ENCODE assay signal across 18 cellular contexts in the genomic region with DNA sequence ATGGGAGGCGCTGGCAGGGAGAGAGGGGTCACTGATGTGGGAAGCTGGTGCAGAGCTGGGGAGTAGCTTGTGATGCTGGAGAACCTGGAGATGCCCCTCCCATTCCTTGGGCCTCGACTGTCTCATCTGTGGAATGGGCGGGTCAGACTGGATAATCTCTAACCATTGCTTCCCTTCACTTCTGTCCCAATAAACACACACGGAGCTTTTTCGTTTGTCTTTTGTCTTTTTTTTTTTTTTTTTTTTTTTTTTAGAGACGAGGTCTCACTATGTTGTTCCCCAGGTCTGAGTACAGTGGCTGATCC. TPM values are rescaled to one million over a fixed set of nuclear protein-coding genes. Genes with fewer than 3 reads are reported as not detected.
DNase-seq lines count a peak whose midpoint lies in the region; ATAC-seq, FAIRE-seq and TF ChIP-seq lines count a peak whose summit lies in the region.
"Had no signal": no experiment of that assay in that cellular context is flagged by ENCODE, and none has a peak within 500 bp of the region (broad histone marks: within the 10 kb centered on the region; RNA-seq: fewer than 3 reads in every experiment).

No MANE protein-coding gene starts in this region.

- peak overlapping the region; percentile 20 for H3K27ac Mint-ChIP-seq in central memory CD8-positive, alpha-beta T cell (ENCODE audit: low read depth)
- H3K27ac Mint-ChIP-seq in naive B cell: peak overlapping the region in 4 of 6 donors; percentile 16 to 96 (median 80)
- H3K27ac Mint-ChIP-seq: endodermal cell had no signal

- H3K4me3 ChIP-seq in HepG2 (replicated peaks in 1 of 3; ENCODE audit: insufficient read depth in 1 of 3, low read depth in 2 of 3, low read length in 3 of 3): peak overlapping the region; percentile 21 to 74 (median 46); a peak in 4 of 6 replicates
- H3K4me3 ChIP-seq in right lobe of liver: no peak overlapping the region
- no peak overlapping the region for H3K4me3 ChIP-seq in thyroid gland (replicated peaks in 1 of 3)
- no peak overlapping the region for H3K4me3 ChIP-seq in H7 (ENCODE audit: insufficient read depth, low read depth, low read length)

- H3K9me3 Mint-ChIP-seq in central memory CD8-positive, alpha-beta T cell: no peaks in the 10 kb centered on the region
- H3K9me3 Mint-ChIP-seq in naive B cell: no peaks in the 10 kb centered on the region
- H3K9me3 Mint-ChIP-seq: endodermal cell, nephron had no signal

- H3K27ac ChIP-seq in HepG2 (ENCODE audit: extremely low read length, insufficient read depth, low read length) (no peak overlapping the region), right lobe of liver (no peak overlapping the region), thyroid gland (no peak overlapping the region), RWPE1 (no peak overlapping the region)
- H3K27ac ChIP-seq: C4-2B, coronary artery, HL-60, sigmoid colon had no signal

- peaks cover 9% of the 10 kb centered on the region for H3K4me1 ChIP-seq in HepG2 (ENCODE audit: insufficient read depth, low read length)
- no peaks in the 10 kb centered on the region for H3K4me1 ChIP-seq in right lobe of liver
- peaks cover 0 to 3% of the 10 kb centered on the region in 2 donors for H3K4me1 ChIP-seq in thyroid gland

- H3K27me3 ChIP-seq in HepG2 (ENCODE audit: control insufficient read depth in 1 of 2, insufficient read depth in 2 of 2, low read length in 2 of 2): peaks cover 0 to 23% of the 10 kb centered on the region in 2 experiments; a peak in 2 of 5 replicates
- H3K27me3 ChIP-seq in right lobe of liver: no peaks in the 10 kb centered on the region
- H3K27me3 ChIP-seq in thyroid gland: no peaks in the 10 kb centered on the region
- no peaks in the 10 kb centered on the region for H3K27me3 ChIP-seq in H7 (ENCODE audit: control insufficient read depth, insufficient read depth, low read length)
- H3K27me3 ChIP-seq: breast epithelium, Peyer's patch, sigmoid colon, tibial nerve had no signal

- H3K9me3 ChIP-seq in HepG2 (ENCODE audit: low read length) (no peaks in the 10 kb centered on the region), right lobe of liver (no peaks in the 10 kb centered on the region), thyroid gland (no peaks in the 10 kb centered on the region)
- H3K9me3 ChIP-seq: breast epithelium, Peyer's patch, sigmoid colon, tibial nerve had no signal

- in situ Hi-C loops in HepG2 (cut with HindIII; ENCODE audit: extremely low pct_ligation_motif_present, low pct_unique_long_range_greater_than_20kb): loop anchor here (10.0 to 25.0 kb wide), 2 partner anchors 620 to 827 kb away; no protein-coding TSS in a partner anchor

- H3K9ac ChIP-seq in HepG2 (ENCODE audit: insufficient read depth, low read depth, low read length): peak overlapping the region; percentile 44; the same call in 1 of the 2 replicates

- no peaks in the 10 kb centered on the region for H4K20me1 ChIP-seq in HepG2 (ENCODE audit: insufficient read depth, low read length)

- TF ChIP-seq CTCF in HepG2 (CRISPR knock-in tag; IDR thresholded peaks at IDR 0.05) (no peak), right lobe of liver (IDR thresholded peaks at IDR 0.05) (no peak), thyroid gland (IDR thresholded peaks at IDR 0.05) (no peak), RWPE1 (conservative IDR thresholded peaks at IDR 0.05; ENCODE audit: low read depth) (no peak)

- no peak for TF ChIP-seq EP300 in HepG2 (IDR thresholded peaks at IDR 0.05; ENCODE audit: low read depth in 2 of 2, low read length in 2 of 2)
- no peak for TF ChIP-seq EP300 in HepG2 (CRISPR knock-in tag; IDR thresholded peaks at IDR 0.05; ENCODE audit: borderline replicate concordance)

- ATAC-seq in HepG2 (no peak), right lobe of liver (no peak), naive B cell (ENCODE audit: low read depth in 2 of 2) (no peak)
- no peak for ATAC-seq in central memory CD8-positive, alpha-beta T cell (replicated peaks; ENCODE audit: extremely low read depth, poor library complexity, severe bottlenecking)

- CTCF ChIA-PET in HepG2 (lab: Yijun Ruan, JAX; ENCODE audit: low intra/inter-chr PET ratio, low total read pairs): interaction anchor here (1.8 kb wide), 1 partner anchor 826 kb away, joined by 5 read pairs; no protein-coding TSS in a partner anchor
- CTCF ChIA-PET in RWPE1 (lab: Yijun Ruan, JAX): interaction anchor here (0.5 to 2.8 kb wide), 15 partner anchors 12 to 1138 kb away, joined by 3 to 16 read pairs (median 4); a partner anchor contains a TSS

- no peaks in the 10 kb centered on the region for H3K36me3 ChIP-seq in HepG2 (replicated peaks in 1 of 2; ENCODE audit: control insufficient read depth in 1 of 2, insufficient read depth in 2 of 2, low read length in 2 of 2)
- no peaks in the 10 kb centered on the region for H3K36me3 ChIP-seq in right lobe of liver
- H3K36me3 ChIP-seq in thyroid gland: no peaks in the 10 kb centered on the region
- H3K36me3 ChIP-seq in H7 (replicated peaks; ENCODE audit: control insufficient read depth, insufficient read depth, low read length): no peaks in the 10 kb centered on the region
- H3K36me3 ChIP-seq: breast epithelium, Peyer's patch, sigmoid colon, tibial nerve, WERI-Rb-1 had no signal

- no peak overlapping the region for H3K4me3 Mint-ChIP-seq in central memory CD8-positive, alpha-beta T cell
- H3K4me3 Mint-ChIP-seq in naive B cell: peak overlapping the region in 4 of 8 donors; percentile 46 to 81 (median 72)
- H3K4me3 Mint-ChIP-seq: endodermal cell had no signal

- no peaks in the 10 kb centered on the region for H3K79me2 ChIP-seq in HepG2 (ENCODE audit: insufficient read depth, low read length)

- H3K36me3 Mint-ChIP-seq in central memory CD8-positive, alpha-beta T cell (ENCODE audit: insufficient read depth): peaks cover 2% of the 10 kb centered on the region
- H3K36me3 Mint-ChIP-seq in naive B cell: no peaks in the 10 kb centered on the region

- DNase-seq in HepG2 (ENCODE audit: low spot score) (no peak), right lobe of liver (no peak), naive B cell (no peak), nucleus accumbens (lab: John Stamatoyannopoulos, UW) (no peak), thyroid gland (no peak), RWPE1 (ENCODE audit: low spot score) (no peak), H7 (no peak)
- DNase-seq in central memory CD8-positive, alpha-beta T cell (ENCODE audit: low spot score in 2 of 2): no peak

- POLR2A ChIA-PET in HepG2 (lab: Yijun Ruan, JAX) (interaction anchor here (0.6 to 1.9 kb wide), 3 partner anchors 11 to 634 kb away, joined by 3 to 6 read pairs (median 4); a partner anchor contains a TSS), RWPE1 (lab: Yijun Ruan, JAX; ENCODE audit: low non-redundant PET) (no interaction called here)

- FAIRE-seq in HepG2 (lab: Jason Lieb, UNC): no peak

- 25% methylated on average over 5 of the region's 6 CpGs for WGBS in HepG2 (ENCODE audit: low lambda C conversion rate)
- WGBS in right lobe of liver (ENCODE audit: insufficient coverage, low coverage, low lambda C conversion rate, missing lambda C conversion rate): 37% methylated on average over 4 of the region's 6 CpGs
- WGBS in thyroid gland, 2 donors: 87 to 88% methylated on average over 6 of the region's 6 CpGs

- peaks cover 17% of the 10 kb centered on the region for H3K4me1 Mint-ChIP-seq in central memory CD8-positive, alpha-beta T cell
- peaks cover 50 to 82% (median 76%) of the 10 kb centered on the region in 3 donors for H3K4me1 Mint-ChIP-seq in naive B cell

- intact Hi-C loops in HepG2 (cut with micrococcal nuclease; ENCODE audit: unreplicated experiment) (loop anchor here (2.0 to 10.0 kb wide), 2 partner anchors 80 to 826 kb away; no protein-coding TSS in a partner anchor), right lobe of liver (cut with DNase I) (no loop called here), thyroid gland (cut with DNase I) (no loop called here)

- peaks cover 23% of the 10 kb centered on the region for H3K27me3 Mint-ChIP-seq in central memory CD8-positive, alpha-beta T cell
- no peaks in the 10 kb centered on the region for H3K27me3 Mint-ChIP-seq in naive B cell

- TF ChIP-seq POLR2A in HepG2 (IDR thresholded peaks at IDR 0.05; ENCODE audit: insufficient read depth in 1 of 2, low read depth in 2 of 2, low read length in 2 of 2) (no peak), right lobe of liver (IDR thresholded peaks at IDR 0.05) (no peak), thyroid gland (IDR thresholded peaks at IDR 0.05) (no peak)

- BruUV-seq in HepG2 (replicated peaks; lab: Mats Ljungman, UMichigan): no TSS peak

- H3K4me2 ChIP-seq in HepG2 (ENCODE audit: low read depth, low read length): peak overlapping the region; percentile 98

- no peak overlapping the region for H2AFZ ChIP-seq in HepG2 (ENCODE audit: low read length)

- TF ChIP-seq RAD21 in HepG2 (CRISPR knock-in tag; IDR thresholded peaks at IDR 0.05): no peak

RNA-seq across cellular contexts. Expression of a gene that starts 36.5 kb away (rescaled TPM):
- 29.2 and 46.2 TPM in 2 replicates for total RNA-seq in HepG2 (2016; rRNA removed; fragmentation: Illumina TruSeq; extraction: Trizol)
- total RNA-seq in HepG2 (2016; cell fraction: cytosol; rRNA removed; fragmentation: Illumina TruSeq; extraction: Trizol; ENCODE audit: low read depth): 6.4 and 6.9 TPM in 2 replicates
- 28.0 and 48.2 TPM in 2 replicates for total RNA-seq in HepG2 (2016; cell fraction: insoluble cytoplasmic fraction; rRNA removed; fragmentation: Illumina TruSeq; extraction: Trizol)
- total RNA-seq in HepG2 (2016; cell fraction: membrane; rRNA removed; fragmentation: Illumina TruSeq; extraction: Trizol): 16.8 and 17.5 TPM in 2 replicates
- total RNA-seq in HepG2 (2016; cell fraction: nucleus; rRNA removed; fragmentation: Illumina TruSeq; extraction: Trizol): 41.5 and 45.3 TPM in 2 replicates
- 49.0 and 53.0 TPM in 2 replicates for polyA plus RNA-seq in HepG2 (2011; rRNA removed)
- polyA plus RNA-seq in HepG2 (2011; cell fraction: cytosol; rRNA removed): 35.5 and 46.0 TPM in 2 replicates
- polyA plus RNA-seq in HepG2 (2011; cell fraction: nucleus; rRNA removed): 30.4 and 38.4 TPM in 2 replicates
- 38.0 and 38.4 TPM in 2 replicates for polyA plus RNA-seq in HepG2 (2012)
- polyA plus RNA-seq in HepG2 (2016; cell fraction: cytosol; fragmentation: Illumina TruSeq; extraction: Trizol; ENCODE audit: low read depth): 5.3 TPM in 2 replicates
- polyA plus RNA-seq in HepG2 (2016; cell fraction: insoluble cytoplasmic fraction; fragmentation: Illumina TruSeq; extraction: Trizol; ENCODE audit: low read depth): 35.8 and 36.9 TPM in 2 replicates
- 14.4 and 14.5 TPM in 2 replicates for polyA plus RNA-seq in HepG2 (2016; cell fraction: membrane; fragmentation: Illumina TruSeq; extraction: Trizol; ENCODE audit: low read depth)
- polyA plus RNA-seq in HepG2 (2016; cell fraction: nucleus; fragmentation: Illumina TruSeq; extraction: Trizol; ENCODE audit: insufficient read depth, low read depth): 70.1 and 79.7 TPM in 2 replicates
- polyA minus RNA-seq in HepG2 (2011; rRNA and poly(A)+ RNA removed; ENCODE audit: low replicate concordance): 29.6 and 56.1 TPM in 2 replicates
- polyA minus RNA-seq in HepG2 (2011; cell fraction: cytosol; rRNA and poly(A)+ RNA removed): 20.9 and 26.8 TPM in 2 replicates
- polyA minus RNA-seq in HepG2 (2011; cell fraction: nucleus; rRNA and poly(A)+ RNA removed): 54.7 and 63.2 TPM in 2 replicates
- total RNA-seq in right lobe of liver: 10 to 100 TPM; 26.2 to 32.6 (median 27.7) TPM
- polyA plus RNA-seq in naive B cell (ENCODE audit: low read depth in 6 of 6): 10 to 100 TPM; 21.6 to 39.8 (median 22.8) TPM
- total RNA-seq in thyroid gland: 10 to 100 TPM; 45.0 to 63.9 (median 58.2) TPM
- total RNA-seq in H7 (2014; rRNA removed; shearing (Covaris generic)): 32.6 and 35.2 TPM in 2 replicates

RNA-seq across cellular contexts. Expression of a gene that starts 36.8 kb away (rescaled TPM):
- total RNA-seq in HepG2 (2016; rRNA removed; fragmentation: Illumina TruSeq; extraction: Trizol) (368 and 479 TPM in 2 replicates), right lobe of liver (100 to 1,000 TPM in 5 of 6 experiments, 10 to 100 TPM in 1; 85.1 to 158 (median 131) TPM), thyroid gland (100 to 1,000 TPM in 3 of 4 donors, 10 to 100 TPM in 1; 88.3 to 203 (median 130) TPM)
- total RNA-seq in HepG2 (2016; cell fraction: cytosol; rRNA removed; fragmentation: Illumina TruSeq; extraction: Trizol; ENCODE audit: low read depth): 129 and 141 TPM in 2 replicates
- 367 and 512 TPM in 2 replicates for total RNA-seq in HepG2 (2016; cell fraction: insoluble cytoplasmic fraction; rRNA removed; fragmentation: Illumina TruSeq; extraction: Trizol)
- total RNA-seq in HepG2 (2016; cell fraction: membrane; rRNA removed; fragmentation: Illumina TruSeq; extraction: Trizol): 169 and 170 TPM in 2 replicates
- total RNA-seq in HepG2 (2016; cell fraction: nucleus; rRNA removed; fragmentation: Illumina TruSeq; extraction: Trizol): 168 and 172 TPM in 2 replicates
- polyA plus RNA-seq in HepG2 (2011; rRNA removed) (181 and 191 TPM in 2 replicates), naive B cell (ENCODE audit: low read depth in 6 of 6) (100 to 1,000 TPM; 184 to 278 (median 228) TPM)
- polyA plus RNA-seq in HepG2 (2011; cell fraction: cytosol; rRNA removed): 239 and 297 TPM in 2 replicates
- polyA plus RNA-seq in HepG2 (2011; cell fraction: nucleus; rRNA removed): 67.2 TPM in 2 replicates
- polyA plus RNA-seq in HepG2 (2012): 182 and 211 TPM in 2 replicates
- polyA plus RNA-seq in HepG2 (2016; cell fraction: cytosol; fragmentation: Illumina TruSeq; extraction: Trizol; ENCODE audit: low read depth): 147 and 170 TPM in 2 replicates
- 551 and 632 TPM in 2 replicates for polyA plus RNA-seq in HepG2 (2016; cell fraction: insoluble cytoplasmic fraction; fragmentation: Illumina TruSeq; extraction: Trizol; ENCODE audit: low read depth)
- polyA plus RNA-seq in HepG2 (2016; cell fraction: membrane; fragmentation: Illumina TruSeq; extraction: Trizol; ENCODE audit: low read depth): 177 and 191 TPM in 2 replicates
- polyA plus RNA-seq in HepG2 (2016; cell fraction: nucleus; fragmentation: Illumina TruSeq; extraction: Trizol; ENCODE audit: insufficient read depth, low read depth): 294 and 304 TPM in 2 replicates
- 44.6 and 51.8 TPM in 2 replicates for polyA minus RNA-seq in HepG2 (2011; rRNA and poly(A)+ RNA removed; ENCODE audit: low replicate concordance)
- polyA minus RNA-seq in HepG2 (2011; cell fraction: cytosol; rRNA and poly(A)+ RNA removed): 25.1 and 28.1 TPM in 2 replicates
- 58.8 and 62.8 TPM in 2 replicates for polyA minus RNA-seq in HepG2 (2011; cell fraction: nucleus; rRNA and poly(A)+ RNA removed)
- total RNA-seq in H7 (2014; rRNA removed; shearing (Covaris generic)): 115 and 150 TPM in 2 replicates

Comparison
In these comparisons a context has a peak if more than half of its experiments do, and no peak if none do; other contexts are left out.
1. H3K4me3 ChIP-seq: peak in HepG2 (3 of 3); none in right lobe of liver (0 of 3), thyroid gland (0 of 3) and H7 (single experiment).